Comparison of ENCODE assay signal across 12 cellular contexts in the genomic region with DNA sequence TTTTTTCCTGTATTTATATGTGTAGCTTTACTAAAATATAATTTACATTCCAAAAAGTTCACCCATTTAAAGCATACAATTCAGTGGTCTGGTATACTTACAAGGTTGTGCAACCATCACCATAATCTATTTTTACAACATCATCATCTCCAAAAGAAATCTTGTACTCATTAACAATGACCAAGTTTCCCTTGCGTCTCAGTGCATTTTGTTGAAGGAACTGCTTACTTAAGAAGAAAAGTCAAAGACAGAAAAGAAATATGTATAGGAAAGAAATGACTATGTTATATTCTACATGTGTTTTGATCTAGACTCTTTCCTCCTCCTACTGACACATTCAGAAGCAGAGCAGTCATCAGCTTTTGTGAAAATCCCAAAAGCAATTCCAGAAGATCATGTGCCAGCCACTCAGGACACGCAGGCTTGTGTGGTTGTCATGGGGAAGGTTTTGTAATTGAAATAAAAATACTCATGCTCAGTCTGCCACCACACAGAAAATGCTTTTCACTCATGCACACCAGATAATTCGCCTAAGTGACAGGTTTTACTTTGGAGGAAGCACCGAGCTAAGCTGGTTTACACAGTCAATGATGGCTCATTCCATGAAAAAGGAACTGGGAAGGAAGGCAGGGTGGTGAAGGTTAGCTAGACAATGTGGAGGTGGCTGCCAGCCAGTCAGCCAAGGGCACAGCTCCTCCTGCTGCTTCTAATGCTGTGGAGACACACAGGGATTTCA.
DNase-seq lines count a peak whose midpoint lies in the region; ATAC-seq and TF ChIP-seq lines count a peak whose summit lies in the region.
"Had no signal": no experiment of that assay in that cellular context is flagged by ENCODE, and none has a peak within 500 bp of the region (broad histone marks: within the 10 kb centered on the region; RNA-seq: fewer than 3 reads in every experiment).

No MANE protein-coding gene starts in this region.

- H4K20me1 ChIP-seq in GM23338 (replicated peaks; ENCODE audit: insufficient read depth), result no peaks in the 10 kb centered on the region

- POLR2A ChIA-PET in naive thymus-derived CD4-positive, alpha-beta T cell (lab: Charles Lee), result no interaction called here

- no peaks in the 10 kb centered on the region for H3K9me2 ChIP-seq in GM23338 (ENCODE audit: insufficient read depth)

- H3K9me3 ChIP-seq in left ventricle myocardium inferior (replicated peaks) (no peaks in the 10 kb centered on the region), sigmoid colon (no peaks in the 10 kb centered on the region), prostate gland (no peaks in the 10 kb centered on the region), transverse colon (no peaks in the 10 kb centered on the region)
- no peaks in the 10 kb centered on the region for H3K9me3 ChIP-seq in naive thymus-derived CD4-positive, alpha-beta T cell (ENCODE audit: control insufficient read depth in 2 of 3, low read length in 3 of 3)

- WGBS in sigmoid colon, 2 donors, result 49 to 59% methylated on average over 4 of the region's 4 CpGs
- 47% methylated on average over 4 of the region's 4 CpGs for WGBS in prostate gland
- 33 to 47% methylated on average over 3 to 4 of the region's 4 CpGs for WGBS in transverse colon (ENCODE audit: low coverage in 1 of 2), 2 donors

- TF ChIP-seq POLR2A in sigmoid colon (IDR thresholded peaks at IDR 0.05) (no peak), prostate gland (IDR thresholded peaks at IDR 0.05) (no peak), transverse colon (IDR thresholded peaks at IDR 0.05) (no peak)

- H3K4me1 ChIP-seq in GM23338 (ENCODE audit: insufficient read depth), result peaks cover 6% of the 10 kb centered on the region; the same call in 1 of the 2 replicates
- H3K4me1 ChIP-seq in left ventricle myocardium inferior, result peaks cover 43% of the 10 kb centered on the region
- peaks cover 0 to 44% (median 42%) of the 10 kb centered on the region in 4 donors for H3K4me1 ChIP-seq in sigmoid colon
- H3K4me1 ChIP-seq in prostate gland (replicated peaks), result peaks cover 3% of the 10 kb centered on the region
- H3K4me1 ChIP-seq in transverse colon, result peaks cover 0 to 22% (median 4%) of the 10 kb centered on the region in 4 donors
- no peaks in the 10 kb centered on the region for H3K4me1 ChIP-seq in naive thymus-derived CD4-positive, alpha-beta T cell (ENCODE audit: control insufficient read depth in 2 of 2, insufficient read depth in 2 of 2, low read length in 2 of 2)

- no peaks in the 10 kb centered on the region for H3K79me2 ChIP-seq in GM23338 (replicated peaks; ENCODE audit: insufficient read depth)

- in situ Hi-C loops in transverse colon (cut with MboI; ENCODE audit: low pct_ligation_motif_present in 1 of 4, low pct_unique_long_range_greater_than_20kb in 1 of 4, low sequenced_read_pairs in 3 of 4), result no loop called here

- H3K4me3 Mint-ChIP-seq in GM23338, result no peak overlapping the region
- no peak overlapping the region for H3K4me3 Mint-ChIP-seq in naive thymus-derived CD4-positive, alpha-beta T cell
- H3K4me3 Mint-ChIP-seq: naive thymus-derived CD8-positive, alpha-beta T cell had no signal

- intact Hi-C loops in left ventricle myocardium inferior (cut with micrococcal nuclease) (no loop called here), sigmoid colon (cut with DNase I) (no loop called here), prostate gland (cut with DNase I) (loop anchor here (5.0 kb wide), 1 partner anchor 76 kb away; no protein-coding TSS in a partner anchor), transverse colon (cut with DNase I; ENCODE audit: low total_unique reads) (no loop called here)
- intact Hi-C loops in naive thymus-derived CD4-positive, alpha-beta T cell (cut with micrococcal nuclease), result no loop called here

- H3K4me2 ChIP-seq in GM23338, result no peak overlapping the region

- no peak overlapping the region for H2AFZ ChIP-seq in GM23338

- no peaks in the 10 kb centered on the region for H3K27me3 ChIP-seq in GM23338 (ENCODE audit: insufficient read depth)
- H3K27me3 ChIP-seq in left ventricle myocardium inferior (ENCODE audit: low read depth), result no peaks in the 10 kb centered on the region
- H3K27me3 ChIP-seq in sigmoid colon, result no peaks in the 10 kb centered on the region
- H3K27me3 ChIP-seq in prostate gland (replicated peaks; ENCODE audit: insufficient read depth), result no peaks in the 10 kb centered on the region
- no peaks in the 10 kb centered on the region for H3K27me3 ChIP-seq in transverse colon
- no peaks in the 10 kb centered on the region for H3K27me3 ChIP-seq in naive thymus-derived CD4-positive, alpha-beta T cell (ENCODE audit: control insufficient read depth in 2 of 2, insufficient read depth in 2 of 2, low read length in 2 of 2)

- peaks cover 17% of the 10 kb centered on the region for H3K4me1 Mint-ChIP-seq in GM23338
- H3K4me1 Mint-ChIP-seq in naive thymus-derived CD4-positive, alpha-beta T cell, result no peaks in the 10 kb centered on the region
- H3K4me1 Mint-ChIP-seq: naive thymus-derived CD8-positive, alpha-beta T cell had no signal

- no peaks in the 10 kb centered on the region for H3K9me3 Mint-ChIP-seq in GM23338
- peaks cover 0 to 10% (median 0%) of the 10 kb centered on the region in 11 donors for H3K9me3 Mint-ChIP-seq in naive thymus-derived CD4-positive, alpha-beta T cell

- H3K36me3 Mint-ChIP-seq in GM23338 (ENCODE audit: low read depth), result no peaks in the 10 kb centered on the region
- H3K36me3 Mint-ChIP-seq in naive thymus-derived CD4-positive, alpha-beta T cell, result peaks cover 0 to 44% (median 40%) of the 10 kb centered on the region in 5 donors
- H3K36me3 Mint-ChIP-seq: naive thymus-derived CD8-positive, alpha-beta T cell had no signal

- TF ChIP-seq EP300 in sigmoid colon (IDR thresholded peaks at IDR 0.05) (no peak), transverse colon (IDR thresholded peaks at IDR 0.05; ENCODE audit: low read depth) (no peak)

- H3K36me3 ChIP-seq in GM23338 (ENCODE audit: insufficient read depth) (no peaks in the 10 kb centered on the region), left ventricle myocardium inferior (no peaks in the 10 kb centered on the region), sigmoid colon (no peaks in the 10 kb centered on the region), prostate gland (no peaks in the 10 kb centered on the region), transverse colon (no peaks in the 10 kb centered on the region)
- no peaks in the 10 kb centered on the region for H3K36me3 ChIP-seq in naive thymus-derived CD4-positive, alpha-beta T cell (ENCODE audit: control insufficient read depth in 2 of 3, insufficient read depth in 3 of 3, low read length in 3 of 3)

- peak; percentile 4 for DNase-seq in GM23338 (ENCODE audit: low spot score)
- peak; percentile 42 for DNase-seq in amniotic epithelial cell (ENCODE audit: low read depth)
- no peak for DNase-seq in left ventricle myocardium inferior
- DNase-seq in sigmoid colon, result no peak
- no peak for DNase-seq in prostate gland (ENCODE audit: low spot score)
- DNase-seq in transverse colon, result no peak
- DNase-seq in naive thymus-derived CD4-positive, alpha-beta T cell, result no peak
- DNase-seq: activated CD4-positive, alpha-beta T cell treated with anti-CD3 and anti-CD28 coated beads, Interleukin-2, amount 50 U/mL, for 48 hours; naive thymus-derived CD8-positive, alpha-beta T cell; NCI-H1694 treated with DMSO at 0.1 percent for 48 hours; SHP77 treated with DMSO at 0.1 percent for 48 hours had no signal

- peaks cover 3% of the 10 kb centered on the region for H3K27me3 Mint-ChIP-seq in GM23338 (ENCODE audit: insufficient read depth, low read depth, poor library complexity)
- H3K27me3 Mint-ChIP-seq in naive thymus-derived CD4-positive, alpha-beta T cell, result no peaks in the 10 kb centered on the region

- CTCF ChIA-PET in naive thymus-derived CD4-positive, alpha-beta T cell (lab: Charles Lee), result interaction anchor here (0.7 kb wide), 1 partner anchor 1590 kb away, joined by 3 read pairs; no protein-coding TSS in a partner anchor

- H3K27ac ChIP-seq in GM23338 (ENCODE audit: low read depth) (no peak overlapping the region), left ventricle myocardium inferior (replicated peaks) (peak overlapping the region; percentile 83), sigmoid colon (peak overlapping the region; percentile 44 to 64 (median 57)), prostate gland (no peak overlapping the region), transverse colon (peak overlapping the region in 2 of 4 donors; percentile 49 to 69)
- no peak overlapping the region for H3K27ac ChIP-seq in naive thymus-derived CD4-positive, alpha-beta T cell (ENCODE audit: low read depth, low read length)

- no peaks in the 10 kb centered on the region for H3F3A ChIP-seq in GM23338 (replicated peaks; ENCODE audit: low read depth)

- H3K4me3 ChIP-seq in GM23338 (no peak overlapping the region), left ventricle myocardium inferior (peak overlapping the region; percentile 2), sigmoid colon (no peak overlapping the region), prostate gland (no peak overlapping the region), transverse colon (no peak overlapping the region)
- no peak overlapping the region for H3K4me3 ChIP-seq in naive thymus-derived CD4-positive, alpha-beta T cell (ENCODE audit: low read length)

- ATAC-seq in GM23338 (no peak; the same call in 2 of the 3 replicates), esophagus mucosa (no peak)
- no peak for ATAC-seq in naive thymus-derived CD4-positive, alpha-beta T cell
- ATAC-seq: naive thymus-derived CD8-positive, alpha-beta T cell had no signal

- no peak overlapping the region; the same call in 1 of the 2 replicates for H3K27ac Mint-ChIP-seq in GM23338
- no peak overlapping the region for H3K27ac Mint-ChIP-seq in naive thymus-derived CD4-positive, alpha-beta T cell

- TF ChIP-seq CTCF in GM23338 (conservative IDR thresholded peaks at IDR 0.05; ENCODE audit: low read depth in 2 of 2) (no peak), left ventricle myocardium inferior (IDR thresholded peaks at IDR 0.05; ENCODE audit: borderline replicate concordance) (no peak), sigmoid colon (IDR thresholded peaks at IDR 0.05) (no peak), prostate gland (IDR thresholded peaks at IDR 0.05) (no peak), transverse colon (IDR thresholded peaks at IDR 0.05) (no peak)

TF ChIP-seq in GM23338, 12 proteins besides CTCF, POLR2A, EP300 and RAD21:
- TF ChIP-seq NANOG (IDR thresholded peaks at IDR 0.05; ENCODE audit: borderline replicate concordance) (no peak), CREB1 (CRISPR knock-in tag; IDR thresholded peaks at IDR 0.05; ENCODE audit: low read depth) (no peak), POLR2AphosphoS5 (IDR thresholded peaks at IDR 0.05; ENCODE audit: low read depth) (no peak)

Comparison
In these comparisons a context has a peak if more than half of its experiments do, and no peak if none do; other contexts are left out.
1. DNase-seq: peak in GM23338 (single experiment) and amniotic epithelial cell (single experiment); none in left ventricle myocardium inferior (single experiment), sigmoid colon (single experiment), prostate gland (single experiment), transverse colon (single experiment) and naive thymus-derived CD4-positive, alpha-beta T cell (0 of 9).
2. H3K27ac ChIP-seq: peak in left ventricle myocardium inferior (single experiment) and sigmoid colon (4 of 4); none in GM23338 (single experiment), prostate gland (0 of 2) and naive thymus-derived CD4-positive, alpha-beta T cell (single experiment).